ENCODE assay signal across 18 cellular contexts in genomic region chr6:160464744-160465143, GRCh38.
"Had no signal": no experiment of that assay in that cellular context is flagged by ENCODE, and none has a peak within 500 bp of the region (broad histone marks: within the 10 kb centered on the region; RNA-seq: fewer than 3 reads in every experiment).

No MANE protein-coding gene starts in this region.

- H3K4me3 Mint-ChIP-seq: memory B cell; nephron; neural progenitor cell; stimulated activated effector memory CD8-positive, alpha-beta T cell treated with anti-CD3 and anti-CD28 coated beads, Interleukin-12 subunit alpha, Interleukin-12 subunit beta, amount 100 ng/mL, for 72 hours had no signal

- H3K9me3 Mint-ChIP-seq: memory B cell; stimulated activated effector memory CD8-positive, alpha-beta T cell treated with anti-CD3 and anti-CD28 coated beads, Interleukin-12 subunit alpha, Interleukin-12 subunit beta, amount 100 ng/mL, for 72 hours had no signal

- H3K27me3 Mint-ChIP-seq: memory B cell, progenitor cell of endocrine pancreas had no signal

- DNase-seq: dorsolateral prefrontal cortex; effector CD4-positive, alpha-beta T cell; foreskin fibroblast; gastrocnemius medialis; head of caudate nucleus; kidney; sigmoid colon; stimulated activated CD4-positive, alpha-beta T cell treated with anti-CD3 and anti-CD28 coated beads, Interleukin-2, amount 100 ng/mL, for 24 hours; stimulated activated CD4-positive, alpha-beta T cell treated with anti-CD3 and anti-CD28 coated beads, Interleukin-4, amount 100 ng/mL, for 24 hours; stimulated activated naive CD4-positive, alpha-beta T cell treated with Interleukin-2 at 50 U/mL for 16 hours; stomach; thyroid gland; trophoblast cell had no signal

- H3K27ac Mint-ChIP-seq: memory B cell; nephron; neural progenitor cell; progenitor cell of endocrine pancreas; stimulated activated effector memory CD8-positive, alpha-beta T cell treated with anti-CD3 and anti-CD28 coated beads, Interleukin-12 subunit alpha, Interleukin-12 subunit beta, amount 100 ng/mL, for 72 hours had no signal

- H3K4me1 Mint-ChIP-seq: nephron, neural progenitor cell had no signal

- H3K36me3 Mint-ChIP-seq: memory B cell, neural progenitor cell had no signal
